ENCODE assay signal across 27 cellular contexts in genomic region chr15:73797366-73798158, GRCh38. TPM values are rescaled to one million over a fixed set of nuclear protein-coding genes. Genes with fewer than 3 reads are reported as not detected.
"Had no signal": no experiment of that assay in that cellular context is flagged by ENCODE, and none has a peak within 500 bp of the region (broad histone marks: within the 10 kb centered on the region; RNA-seq: fewer than 3 reads in every experiment).

No MANE protein-coding gene starts in this region.

- H3K36me3 ChIP-seq: heart left ventricle, left lung, ovary, spleen, tibial artery, upper lobe of right lung had no signal

- ATAC-seq: left colon; left lung; naive thymus-derived CD4-positive, alpha-beta T cell; natural killer cell treated with Interleukin-12 subunit alpha and Interleukin-12 subunit beta and Interleukin-15 and Interleukin-18, amount 100 ng/mL, for 72 hours; right cardiac atrium; sciatic nerve; stimulated activated memory B cell treated with anti-CD40 and anti-IgM and Interleukin-4, amounts not matched to agents 10 μg/mL and 1 μg/mL and 100 μg/mL, for 72 hours; stimulated activated naive CD8-positive, alpha-beta T cell treated with anti-CD3 and anti-CD28 coated beads, Interleukin-15, amount 100 ng/mL, for 72 hours; upper lobe of right lung had no signal

- H3K27ac Mint-ChIP-seq: immature natural killer cell; mesothelial cell of epicardium; naive thymus-derived CD4-positive, alpha-beta T cell; natural killer cell treated with Interleukin-12 subunit alpha and Interleukin-12 subunit beta and Interleukin-15 and Interleukin-18, amount 100 ng/mL, for 72 hours; progenitor cell of endocrine pancreas; stimulated activated memory B cell treated with anti-CD40 and anti-IgM and Interleukin-4, amounts not matched to agents 10 μg/mL and 1 μg/mL and 100 μg/mL, for 72 hours; stimulated activated naive CD8-positive, alpha-beta T cell treated with anti-CD3 and anti-CD28 coated beads, Interleukin-15, amount 100 ng/mL, for 72 hours had no signal

- H3K4me3 Mint-ChIP-seq: immature natural killer cell; mesothelial cell of epicardium; naive thymus-derived CD4-positive, alpha-beta T cell; natural killer cell treated with Interleukin-12 subunit alpha and Interleukin-12 subunit beta and Interleukin-15 and Interleukin-18, amount 100 ng/mL, for 72 hours; stimulated activated memory B cell treated with anti-CD40 and anti-IgM and Interleukin-4, amounts not matched to agents 10 μg/mL and 1 μg/mL and 100 μg/mL, for 72 hours; stimulated activated naive CD8-positive, alpha-beta T cell treated with anti-CD3 and anti-CD28 coated beads, Interleukin-15, amount 100 ng/mL, for 72 hours had no signal

- H3K9me3 Mint-ChIP-seq: immature natural killer cell; mesothelial cell of epicardium; natural killer cell treated with Interleukin-12 subunit alpha and Interleukin-12 subunit beta and Interleukin-15 and Interleukin-18, amount 100 ng/mL, for 72 hours; stimulated activated memory B cell treated with anti-CD40 and anti-IgM and Interleukin-4, amounts not matched to agents 10 μg/mL and 1 μg/mL and 100 μg/mL, for 72 hours; stimulated activated naive CD8-positive, alpha-beta T cell treated with anti-CD3 and anti-CD28 coated beads, Interleukin-15, amount 100 ng/mL, for 72 hours had no signal

- H3K9me3 ChIP-seq: heart left ventricle, left lung, ovary, spleen, testis, tibial artery, upper lobe of right lung had no signal

- DNase-seq: heart left ventricle; immature natural killer cell; kidney; left colon; left lung; mesendoderm; naive thymus-derived CD4-positive, alpha-beta T cell; ovary; small intestine; spleen; stimulated activated CD4-positive, alpha-beta T cell treated with anti-CD3 and anti-CD28 coated beads, Interleukin-4, amount 100 ng/mL, for 24 hours; stimulated activated naive CD4-positive, alpha-beta T cell treated with Interleukin-2 at 50 U/mL for 16 hours; stimulated activated naive CD8-positive, alpha-beta T cell treated with anti-CD3 and anti-CD28 coated beads, Interleukin-15, amount 100 ng/mL, for 72 hours; testis; tibial artery; trophoblast cell; upper lobe of right lung had no signal

- H3K4me3 ChIP-seq: heart left ventricle, left lung, lung, ovary, spleen, testis, tibial artery, upper lobe of right lung had no signal

- H3K36me3 Mint-ChIP-seq: immature natural killer cell; mesothelial cell of epicardium; naive thymus-derived CD4-positive, alpha-beta T cell; natural killer cell treated with Interleukin-12 subunit alpha and Interleukin-12 subunit beta and Interleukin-15 and Interleukin-18, amount 100 ng/mL, for 72 hours; stimulated activated memory B cell treated with anti-CD40 and anti-IgM and Interleukin-4, amounts not matched to agents 10 μg/mL and 1 μg/mL and 100 μg/mL, for 72 hours had no signal

- H3K27me3 ChIP-seq: heart left ventricle, left lung, ovary, testis, tibial artery, upper lobe of right lung had no signal

- H3K4me1 ChIP-seq: testis had no signal

- H3K27ac ChIP-seq: left lung, ovary, spleen, testis, tibial artery, upper lobe of right lung had no signal

- FAIRE-seq: islet of Langerhans, kidney, small intestine, urothelium cell line had no signal

- H3K4me1 Mint-ChIP-seq: immature natural killer cell; stimulated activated memory B cell treated with anti-CD40 and anti-IgM and Interleukin-4, amounts not matched to agents 10 μg/mL and 1 μg/mL and 100 μg/mL, for 72 hours; stimulated activated naive CD8-positive, alpha-beta T cell treated with anti-CD3 and anti-CD28 coated beads, Interleukin-15, amount 100 ng/mL, for 72 hours had no signal

RNA-seq across cellular contexts. Expression of gene INSYN1, which starts 44.4 kb away (rescaled TPM):
- total RNA-seq: mononuclear cell; naive thymus-derived CD4-positive, alpha-beta T cell; natural killer cell treated with Interleukin-12 subunit alpha and Interleukin-12 subunit beta and Interleukin-15 and Interleukin-18, amount 100 ng/mL, for 72 hours had no signal
- polyA plus RNA-seq: immature natural killer cell; naive thymus-derived CD4-positive, alpha-beta T cell had no signal
